ENCODE assay signal across 8 cellular contexts in genomic region chr2:239327536-239328305, GRCh38.
DNase-seq lines count a peak whose midpoint lies in the region; ATAC-seq and TF ChIP-seq lines count a peak whose summit lies in the region.

No MANE protein-coding gene starts in this region.

- no peak for TF ChIP-seq CTCF in GM20000 (IDR thresholded peaks at IDR 0.05; ENCODE audit: extremely low read depth, missing control alignments)

- H3K4me3 Mint-ChIP-seq in activated naive CD8-positive, alpha-beta T cell treated with anti-CD3 and anti-CD28 coated beads for 36 hours, result peak overlapping the region; percentile 22
- peak overlapping the region in 3 of 8 donors; percentile 20 to 79 (median 39) for H3K4me3 Mint-ChIP-seq in naive B cell

- H3K36me3 Mint-ChIP-seq in activated naive CD8-positive, alpha-beta T cell treated with anti-CD3 and anti-CD28 coated beads for 36 hours, result peaks cover 21% of the 10 kb centered on the region
- peaks cover 13 to 15% of the 10 kb centered on the region in 2 donors for H3K36me3 Mint-ChIP-seq in naive B cell

- peak; percentile 33 for DNase-seq in stimulated activated CD4-positive, alpha-beta T cell treated with anti-CD3 and anti-CD28 coated beads, Interleukin-1b, Interleukin-23, amount 100 ng/mL, for 48 hours
- no peak for DNase-seq in stimulated activated CD4-positive, alpha-beta T cell treated with anti-CD3 and anti-CD28 coated beads, Interleukin-2, amount 100 ng/mL, for 48 hours
- no peak for DNase-seq in activated naive CD8-positive, alpha-beta T cell treated with anti-CD3 and anti-CD28 coated beads for 36 hours
- DNase-seq in naive B cell (no peak), NCI-H345 treated with DMSO at 0.1 percent for 48 hours (lab: John Stamatoyannopoulos, UW; ENCODE audit: unreplicated experiment) (no peak), GM20000 (ENCODE audit: low spot score) (no peak), cortex of kidney (lab: John Stamatoyannopoulos, UW) (no peak)

- peaks cover 59% of the 10 kb centered on the region for H3K4me1 Mint-ChIP-seq in activated naive CD8-positive, alpha-beta T cell treated with anti-CD3 and anti-CD28 coated beads for 36 hours
- H3K4me1 Mint-ChIP-seq in naive B cell, result peaks cover 21 to 24% (median 21%) of the 10 kb centered on the region in 3 donors

- H3K27me3 Mint-ChIP-seq in activated naive CD8-positive, alpha-beta T cell treated with anti-CD3 and anti-CD28 coated beads for 36 hours, result no peaks in the 10 kb centered on the region
- no peaks in the 10 kb centered on the region for H3K27me3 Mint-ChIP-seq in naive B cell

- ATAC-seq in naive B cell (ENCODE audit: low read depth in 2 of 2) (no peak), HG03521 (IDR thresholded peaks at IDR 0.05; ENCODE audit: unreplicated experiment) (no peak)

- no peaks in the 10 kb centered on the region for H3K9me3 Mint-ChIP-seq in activated naive CD8-positive, alpha-beta T cell treated with anti-CD3 and anti-CD28 coated beads for 36 hours
- H3K9me3 Mint-ChIP-seq in naive B cell, result peaks cover 0 to 2% (median 0%) of the 10 kb centered on the region in 7 donors

- peak overlapping the region; percentile 80 for H3K27ac Mint-ChIP-seq in activated naive CD8-positive, alpha-beta T cell treated with anti-CD3 and anti-CD28 coated beads for 36 hours
- peak overlapping the region in 4 of 6 donors; percentile 33 to 82 (median 61) for H3K27ac Mint-ChIP-seq in naive B cell
